8 cellular contexts compared by ENCODE assay signal in the genomic region with DNA sequence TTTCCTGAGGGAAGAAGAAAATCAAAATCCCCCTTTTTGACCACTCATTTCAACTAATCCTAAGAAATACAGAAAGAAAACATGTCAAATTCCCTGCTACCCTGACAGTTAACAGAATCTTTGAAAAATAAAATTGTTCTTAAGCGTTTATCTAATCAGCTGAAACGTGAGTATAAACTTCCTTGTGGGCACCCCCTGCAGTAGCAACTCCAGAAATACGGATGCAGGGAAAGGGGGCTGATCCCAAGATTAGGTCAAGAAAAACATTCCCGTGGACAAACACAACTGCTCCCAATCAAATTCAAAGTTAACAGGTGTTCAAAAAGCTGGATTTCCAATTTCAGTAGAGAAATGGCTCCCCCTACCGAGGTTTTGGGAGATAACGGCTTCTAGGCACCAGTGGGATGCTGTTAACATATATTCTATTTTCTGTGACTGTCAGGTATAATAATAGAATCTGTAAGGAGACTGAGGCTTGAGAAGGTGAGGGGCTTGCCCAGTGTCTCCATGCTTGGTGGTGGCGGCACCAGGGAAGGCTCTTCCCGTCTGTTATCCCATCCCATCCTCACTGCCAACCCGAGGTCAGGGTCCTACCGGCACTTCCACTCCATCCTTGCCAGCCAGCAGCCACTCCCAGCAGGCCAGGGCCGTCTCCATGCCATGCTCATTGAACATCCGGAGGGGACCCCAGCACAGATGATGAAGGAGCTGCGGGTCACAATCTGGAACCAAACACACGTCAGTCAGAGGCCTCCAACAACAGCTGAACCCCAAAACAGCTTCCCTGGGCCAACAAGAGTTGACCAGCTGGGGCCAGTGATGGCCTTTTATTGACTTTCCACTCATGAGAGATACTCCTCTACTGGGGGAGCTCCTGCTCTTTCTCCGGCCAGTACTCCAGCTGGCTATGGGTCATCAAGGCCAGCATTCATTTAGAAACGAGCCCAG. TPM values are rescaled to one million over a fixed set of nuclear protein-coding genes. Genes with fewer than 3 reads are reported as not detected.
DNase-seq lines count a peak whose midpoint lies in the region; ATAC-seq and TF ChIP-seq lines count a peak whose summit lies in the region.

No MANE protein-coding gene starts in this region.

- TF ChIP-seq POLR2A in stomach (IDR thresholded peaks at IDR 0.05) = no peak

- H4K20me1 ChIP-seq in GM23248 (ENCODE audit: insufficient read depth) = no peaks in the 10 kb centered on the region

- no peak overlapping the region for H2AFZ ChIP-seq in GM23248

- H3K36me3 ChIP-seq in GM23248 (ENCODE audit: low read depth) (peaks cover 16% of the 10 kb centered on the region), stomach (peaks cover 31 to 87% (median 75%) of the 10 kb centered on the region in 4 donors)

- H3K27ac ChIP-seq in GM23248 = no peak overlapping the region
- H3K27ac ChIP-seq in stomach = no peak overlapping the region

- no peak overlapping the region for H3K4me2 ChIP-seq in GM23248 (ENCODE audit: unreplicated experiment)

- 72 to 77% methylated on average over 16 of the region's 16 CpGs for WGBS in GM23248 (ENCODE audit: low coverage in 1 of 2, low lambda C conversion rate in 2 of 2, missing lambda C conversion rate in 2 of 2), 2 experiments
- WGBS in stomach, 5 donors = 55 to 66% (median 61%) methylated on average over 15 to 16 of the region's 16 CpGs

- TF ChIP-seq CTCF in astrocyte of the spinal cord (IDR thresholded peaks at IDR 0.05; ENCODE audit: low read depth, low read length) = peak; percentile 73
- peak in 4 of 7 experiments; percentile 28 to 49 (median 42) for TF ChIP-seq CTCF in stomach (IDR thresholded peaks at IDR 0.05)

- no peak for TF ChIP-seq EP300 in stomach (IDR thresholded peaks at IDR 0.05)

- ATAC-seq in left lobe of liver (peak; percentile 83), GM21786 (IDR thresholded peaks at IDR 0.05; ENCODE audit: unreplicated experiment) (no peak)

- no peak overlapping the region for H3K9ac ChIP-seq in GM23248

- DNase-seq in CD1c-positive myeloid dendritic cell (ENCODE audit: extremely low spot score) = peak; percentile 42
- DNase-seq in GM23248 = peak; percentile 50
- DNase-seq in RKO (ENCODE audit: low spot score) = peak; percentile 35
- DNase-seq in astrocyte of the spinal cord (ENCODE audit: low read depth, low spot score) = peak; percentile 18
- DNase-seq in left lobe of liver (ENCODE audit: low spot score) = no peak
- no peak for DNase-seq in stomach
- DNase-seq in NCI-H187 treated with DMSO at 0.1 percent for 48 hours (lab: John Stamatoyannopoulos, UW) = no peak

- no peaks in the 10 kb centered on the region for H3K27me3 ChIP-seq in GM23248 (replicated peaks; ENCODE audit: insufficient read depth)
- H3K27me3 ChIP-seq in stomach = no peaks in the 10 kb centered on the region

- H3K9me3 ChIP-seq in GM23248 (ENCODE audit: low read depth) (no peaks in the 10 kb centered on the region), stomach (no peaks in the 10 kb centered on the region)

- H3K9me2 ChIP-seq in GM23248 (ENCODE audit: insufficient read depth) = no peaks in the 10 kb centered on the region

- in situ Hi-C loops in GM23248 (cut with MboI) (no loop called here), astrocyte of the spinal cord (cut with HindIII; ENCODE audit: low sequenced_read_pairs) (no loop called here)

- no peak overlapping the region for H3K4me3 ChIP-seq in GM23248
- no peak overlapping the region for H3K4me3 ChIP-seq in astrocyte of the spinal cord (ENCODE audit: low read depth, low read length)
- no peak overlapping the region for H3K4me3 ChIP-seq in stomach

- no peaks in the 10 kb centered on the region for H3K79me2 ChIP-seq in GM23248 (ENCODE audit: insufficient read depth)

- intact Hi-C loops in stomach (cut with DNase I; ENCODE audit: low total_unique reads) = no loop called here

- no peaks in the 10 kb centered on the region for H3K4me1 ChIP-seq in GM23248 (ENCODE audit: insufficient read depth)
- H3K4me1 ChIP-seq in stomach = peaks cover 0 to 10% (median 0%) of the 10 kb centered on the region in 4 donors

- peaks cover 8% of the 10 kb centered on the region for H3F3A ChIP-seq in GM23248 (ENCODE audit: insufficient read depth)

RNA-seq across cellular contexts. Expression of a gene that starts 32.0 kb away (rescaled TPM):
- total RNA-seq in GM23248 (2014; rRNA removed; shearing (Covaris generic)) = not detected in 2 replicates
- polyA plus RNA-seq in GM23248 (2016; fragmentation: Nextera tagmentation; extraction: Ambion mirVana) (0.13 and 0.26 TPM in 2 replicates), stomach (under 1 TPM in 2 of 3 donors, not detected in 1; 0.10 to 0.46 TPM)
- total RNA-seq in left lobe of liver (261 TPM), stomach (under 1 TPM in 1 of 5 donors, not detected in 4; 0.55 TPM)

Comparison
In these comparisons a context has a peak if more than half of its experiments do, and no peak if none do; other contexts are left out.
1. DNase-seq: peak in CD1c-positive myeloid dendritic cell (single experiment), GM23248 (single experiment), RKO (single experiment) and astrocyte of the spinal cord (single experiment); none in left lobe of liver (single experiment), stomach (single experiment) and NCI-H187 treated with DMSO at 0.1 percent for 48 hours (single experiment).
2. RNA of a gene that starts 32.0 kb away (total RNA-seq): 261 TPM in left lobe of liver (single experiment); not detected in GM23248 and 0.55 TPM in stomach; every median in the first group is over 100 times any median in the second.